In the genomic region with DNA sequence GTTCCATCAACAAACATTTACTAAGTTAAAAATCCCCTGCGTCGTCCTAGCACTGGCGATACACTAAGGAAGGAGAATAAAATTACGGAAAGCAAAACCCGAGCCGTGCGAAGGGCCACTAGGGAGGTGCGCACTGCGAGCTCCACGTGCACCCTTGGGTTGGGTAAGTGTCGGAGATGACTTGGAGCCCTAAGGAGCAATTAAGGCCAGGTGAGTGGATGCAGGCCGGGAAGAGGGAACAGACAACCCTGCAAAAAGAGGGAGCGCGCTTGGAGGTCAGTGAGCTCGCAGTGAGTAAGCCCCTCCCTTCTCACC, we compare ENCODE assay signal across 8 cellular contexts. TPM values are rescaled to one million over a fixed set of nuclear protein-coding genes. Genes with fewer than 3 reads are reported as not detected.
DNase-seq lines count a peak whose midpoint lies in the region; ATAC-seq and TF ChIP-seq lines count a peak whose summit lies in the region.

No MANE protein-coding gene starts in this region.

- DNase-seq in AG04449 (ENCODE audit: low read depth, low spot score) (no peak), PC-3 (no peak), esophagus squamous epithelium (lab: John Stamatoyannopoulos, UW) (no peak), retinal pigment epithelial cell (ENCODE audit: low read depth) (no peak), NCI-H1048 (lab: John Stamatoyannopoulos, UW) (no peak), T1000 (lab: John Stamatoyannopoulos, UW) (no peak)

- H2AFZ ChIP-seq in PC-3 (ENCODE audit: low read length), result peak overlapping the region; percentile 42

- H3K27me3 ChIP-seq in PC-3 (ENCODE audit: low read length) (no peaks in the 10 kb centered on the region), esophagus squamous epithelium (no peaks in the 10 kb centered on the region)

- H3K36me3 ChIP-seq in PC-3 (ENCODE audit: low read depth, low read length) (peaks cover 13% of the 10 kb centered on the region; the same call in 1 of the 2 replicates), esophagus squamous epithelium (peaks cover 0 to 30% (median 0%) of the 10 kb centered on the region in 3 donors)

- CTCF ChIA-PET in AG04449 (lab: Yijun Ruan, JAX) (interaction anchor here (1.0 kb wide), 1 partner anchor 10 kb away, joined by 3 read pairs; no protein-coding TSS in a partner anchor), PC-3 (lab: Charles Lee) (interaction anchor here (0.7 kb wide), 1 partner anchor 286 kb away, joined by 3 read pairs; no protein-coding TSS in a partner anchor)

- no peaks in the 10 kb centered on the region for H3F3A ChIP-seq in PC-3 (ENCODE audit: low read length, unreplicated experiment)

- TF ChIP-seq CTCF in AG04449 (IDR thresholded peaks at IDR 0.05; ENCODE audit: insufficient read depth, low read length, missing control alignments), result no peak
- TF ChIP-seq CTCF in PC-3 (conservative IDR thresholded peaks at IDR 0.05; ENCODE audit: low read depth, low read length), result no peak
- no peak for TF ChIP-seq CTCF in esophagus squamous epithelium (IDR thresholded peaks at IDR 0.05)
- no peak for TF ChIP-seq CTCF in retinal pigment epithelial cell (conservative IDR thresholded peaks at IDR 0.05; ENCODE audit: low read depth, low read length)

- H3K9me2 ChIP-seq in PC-3 (replicated peaks; ENCODE audit: low read length), result no peaks in the 10 kb centered on the region

- H3K4me1 ChIP-seq in PC-3 (ENCODE audit: insufficient read depth, low read length) (peaks cover 11% of the 10 kb centered on the region), esophagus squamous epithelium (peaks cover 12 to 24% (median 14%) of the 10 kb centered on the region in 3 donors)

- H3K27ac ChIP-seq in PC-3 (ENCODE audit: low read length) (peak overlapping the region; percentile 87), esophagus squamous epithelium (peak overlapping the region; percentile 85 to 94 (median 89))

- no peak for TF ChIP-seq POLR2A in esophagus squamous epithelium (IDR thresholded peaks at IDR 0.05)

- 0 to 1% methylated on average over 12 to 15 of the region's 15 CpGs for WGBS in esophagus squamous epithelium, 2 donors

- ATAC-seq in GM21390 (IDR thresholded peaks at IDR 0.05; ENCODE audit: unreplicated experiment), result peak; percentile 9
- no peak; the same call in 1 of the 2 replicates for ATAC-seq in PC-3
- no peak for ATAC-seq in HG02798 (IDR thresholded peaks at IDR 0.05; ENCODE audit: poor library complexity, unreplicated experiment)

- peak overlapping the region; percentile 90 for H3K4me2 ChIP-seq in PC-3 (ENCODE audit: low read length)

- H3K9ac ChIP-seq in PC-3 (ENCODE audit: low read length), result peak overlapping the region; percentile 99

- H3K4me3 ChIP-seq in AG04449 (ENCODE audit: low read depth, low read length) (peak overlapping the region; percentile 93), PC-3 (ENCODE audit: low read length) (peak overlapping the region; percentile 78), esophagus squamous epithelium (peak overlapping the region; percentile 83 to 92 (median 89)), retinal pigment epithelial cell (ENCODE audit: low read length) (peak overlapping the region; percentile 93)

- H4K20me1 ChIP-seq in PC-3 (ENCODE audit: low read length), result 0 out of 2 replicates have a peak, but pooled peaks cover 5% of the 10 kb centered on the region

- POLR2A ChIA-PET in AG04449 (lab: Yijun Ruan, JAX) (interaction anchor here (0.8 to 1.3 kb wide), 2 partner anchors 9 to 14 kb away, joined by 5 to 9 read pairs; partner anchors contain the start of gene NDUFV3), PC-3 (lab: Charles Lee; ENCODE audit: unreplicated experiment) (interaction anchor here (0.5 to 0.6 kb wide), 2 partner anchors 95 to 385 kb away, joined by 3 to 5 read pairs; no protein-coding TSS in a partner anchor)

- intact Hi-C loops in PC-3 (cut with micrococcal nuclease), result no loop called here
- intact Hi-C loops in esophagus squamous epithelium (cut with DNase I), result no loop called here

- H3K9me3 ChIP-seq in PC-3 (ENCODE audit: low read length), result no peaks in the 10 kb centered on the region
- H3K9me3 ChIP-seq in esophagus squamous epithelium, result no peaks in the 10 kb centered on the region

- H3K79me2 ChIP-seq in PC-3 (ENCODE audit: low read length), result peaks cover 58% of the 10 kb centered on the region

- no TSS peak for BruUV-seq in PC-3 (replicated peaks; lab: Mats Ljungman, UMichigan)

RNA-seq across cellular contexts. Expression of gene WDR4, which starts 0.7 kb away (rescaled TPM):
- total RNA-seq in PC-3 (2014; rRNA removed), result 35.3 and 53.8 TPM in 2 replicates
- total RNA-seq in esophagus squamous epithelium, result 10 to 100 TPM in 3 of 4 donors, 1 to 10 TPM in 1; 4.1 to 20.8 (median 17.2) TPM

RNA-seq across cellular contexts. Expression of gene NDUFV3, which starts 14.5 kb away (rescaled TPM):
- 61.6 and 65.8 TPM in 2 replicates for total RNA-seq in PC-3 (2014; rRNA removed)
- total RNA-seq in esophagus squamous epithelium, result 10 to 100 TPM; 32.3 to 48.4 (median 38.0) TPM

RNA-seq across cellular contexts. Expression of gene ERVH48-1, which starts 46.8 kb away (rescaled TPM):
- total RNA-seq in PC-3 (2014; rRNA removed) (not detected in 2 replicates), esophagus squamous epithelium (under 1 TPM in 1 of 4 donors, not detected in 3; 0.19 TPM)
